29 cellular contexts compared by ENCODE assay signal in the genomic region with DNA sequence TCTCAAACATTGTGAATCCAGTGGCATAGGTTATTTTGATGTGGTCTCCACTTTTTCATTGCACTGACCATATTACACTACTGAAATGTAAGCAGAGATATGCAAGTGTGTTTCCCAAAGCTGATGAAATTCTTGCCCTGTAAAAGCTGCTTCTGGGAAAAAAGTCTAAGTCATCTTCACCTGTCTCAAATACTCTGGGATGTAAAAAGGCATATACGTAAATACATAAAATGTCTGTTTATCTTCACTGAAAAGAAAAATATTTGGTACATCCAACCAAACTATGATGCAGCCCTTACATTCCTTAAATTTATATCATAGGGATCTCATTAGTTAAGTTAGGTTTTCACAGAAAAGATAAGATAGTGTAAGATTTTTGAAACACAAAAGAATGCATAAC. TPM values are rescaled to one million over a fixed set of nuclear protein-coding genes. Genes with fewer than 3 reads are reported as not detected.
"Had no signal": no experiment of that assay in that cellular context is flagged by ENCODE, and none has a peak within 500 bp of the region (broad histone marks: within the 10 kb centered on the region; RNA-seq: fewer than 3 reads in every experiment).

No MANE protein-coding gene starts in this region.

- H3K4me1 ChIP-seq: gastroesophageal sphincter, lower lobe of right lung had no signal

- H3K4me3 Mint-ChIP-seq: activated naive CD8-positive, alpha-beta T cell; brain; effector memory CD8-positive, alpha-beta T cell; immature natural killer cell; natural killer cell; stimulated activated naive CD8-positive, alpha-beta T cell treated with anti-CD3 and anti-CD28 coated beads, Interleukin-15, Interleukin-2, amounts not matched to agents 100 ng/mL and 50 ng/mL, for 24 hours had no signal

- H3K27ac Mint-ChIP-seq: activated naive CD8-positive, alpha-beta T cell; brain; effector memory CD8-positive, alpha-beta T cell; immature natural killer cell; natural killer cell; stimulated activated naive CD8-positive, alpha-beta T cell treated with anti-CD3 and anti-CD28 coated beads, Interleukin-15, Interleukin-2, amounts not matched to agents 100 ng/mL and 50 ng/mL, for 24 hours had no signal

- H3K36me3 Mint-ChIP-seq: activated naive CD8-positive, alpha-beta T cell; brain; immature natural killer cell; natural killer cell had no signal

- FAIRE-seq: kidney had no signal

- DNase-seq: activated CD4-positive, alpha-beta T cell treated with anti-CD3 and anti-CD28 coated beads for 4 hours; activated CD4-positive, alpha-beta T cell treated with anti-CD3 and anti-CD28 coated beads, Interleukin-2, amount 50 U/mL, for 4 hours; activated effector memory CD4-positive, alpha-beta T cell treated with Interleukin-2 at 50 U/mL for 16 hours; activated naive CD4-positive, alpha-beta T cell treated with Interleukin-2 at 50 U/mL for 16 hours; activated T-cell treated with anti-CD3 and anti-CD28 coated beads for 4 hours; aorta; cortex of kidney; effector memory CD8-positive, alpha-beta T cell; head of caudate nucleus; hypothalamus; immature natural killer cell; kidney; left colon; lower lobe of right lung; mesenchymal stem cell; natural killer cell; posterior cingulate gyrus; right cardiac atrium; stimulated activated CD4-positive, alpha-beta T cell treated with anti-CD3 and anti-CD28 coated beads, Interleukin-4, amount 100 ng/mL, for 1 hour; substantia nigra; upper lobe of left lung had no signal

- H3K27me3 ChIP-seq: gastroesophageal sphincter, upper lobe of left lung had no signal

- H3K27ac ChIP-seq: gastroesophageal sphincter, lower lobe of right lung had no signal

- H3K4me3 ChIP-seq: gastroesophageal sphincter, lower lobe of right lung, upper lobe of left lung had no signal

- ATAC-seq: effector memory CD8-positive, alpha-beta T cell; esophagus mucosa; gastroesophageal sphincter; left colon; lower lobe of right lung; natural killer cell had no signal

- H3K4me1 Mint-ChIP-seq: brain, immature natural killer cell, natural killer cell had no signal

- H3K9me3 Mint-ChIP-seq: brain; effector memory CD8-positive, alpha-beta T cell; immature natural killer cell; natural killer cell; stimulated activated naive CD8-positive, alpha-beta T cell treated with anti-CD3 and anti-CD28 coated beads, Interleukin-15, Interleukin-2, amounts not matched to agents 100 ng/mL and 50 ng/mL, for 24 hours had no signal

- H3K9me3 ChIP-seq: gastroesophageal sphincter, lower lobe of right lung, upper lobe of left lung had no signal

RNA-seq across cellular contexts. Expression of a gene that starts 7.9 kb away (rescaled TPM):
- total RNA-seq: mononuclear cell; osteoblast; T-helper 1 cell treated with Interleukin-12 subunit alpha and Interleukin-12 subunit beta and Interleukin-4 antibody, amounts not matched to agents 30 ng/mL and 1 ng/mL, for 36 hours had no signal
- polyA plus RNA-seq: immature natural killer cell had no signal
